In genomic region chr3:103453152-103453551, GRCh38 we compare ENCODE assay signal across 28 cellular contexts.
"Had no signal": no experiment of that assay in that cellular context is flagged by ENCODE, and none has a peak within 500 bp of the region (broad histone marks: within the 10 kb centered on the region; RNA-seq: fewer than 3 reads in every experiment).

No MANE protein-coding gene starts in this region.

- FAIRE-seq: colon, endometrium, endothelial cell of umbilical vein, frontal cortex had no signal

- H3K9me3 ChIP-seq: colonic mucosa, gastrocnemius medialis had no signal

- ATAC-seq: effector memory CD8-positive, alpha-beta T cell; esophagus mucosa; foreskin keratinocyte; gastrocnemius medialis; gastroesophageal sphincter; heart left ventricle; heart right ventricle had no signal

- DNase-seq: colonic mucosa; cortex of kidney; dermis blood vessel endothelial cell; dorsolateral prefrontal cortex; effector CD4-positive, alpha-beta T cell; effector CD8-positive, alpha-beta T cell; effector memory CD4-positive, alpha-beta T cell; effector memory CD8-positive, alpha-beta T cell; endodermal cell; erythroblast; esophagus squamous epithelium; foreskin fibroblast; foreskin keratinocyte; foreskin melanocyte; gastrocnemius medialis; glutamatergic neuron; head of caudate nucleus; heart left ventricle; heart right ventricle had no signal

- H3K4me3 ChIP-seq: colonic mucosa, coronary artery, dorsolateral prefrontal cortex, esophagus muscularis mucosa, esophagus squamous epithelium, gastrocnemius medialis, gastroesophageal sphincter, heart left ventricle, heart right ventricle had no signal

- H3K27ac ChIP-seq: colonic mucosa, coronary artery, dorsolateral prefrontal cortex, epithelial cell of prostate, esophagus muscularis mucosa, esophagus squamous epithelium, foreskin keratinocyte, gastrocnemius medialis, gastroesophageal sphincter, heart left ventricle, heart right ventricle had no signal

- H3K27me3 ChIP-seq: colonic mucosa, dorsolateral prefrontal cortex, esophagus muscularis mucosa, esophagus squamous epithelium, foreskin keratinocyte, gastrocnemius medialis, gastroesophageal sphincter, heart left ventricle, heart right ventricle had no signal

- H3K4me1 ChIP-seq: colonic mucosa, esophagus muscularis mucosa, esophagus squamous epithelium, foreskin keratinocyte, gastrocnemius medialis, gastroesophageal sphincter, heart left ventricle, heart right ventricle had no signal

- H3K36me3 ChIP-seq: colonic mucosa, esophagus muscularis mucosa, esophagus squamous epithelium, gastrocnemius medialis, gastroesophageal sphincter, heart left ventricle, heart right ventricle had no signal
